Comparison of ENCODE assay signal across 15 cellular contexts in the genomic region with DNA sequence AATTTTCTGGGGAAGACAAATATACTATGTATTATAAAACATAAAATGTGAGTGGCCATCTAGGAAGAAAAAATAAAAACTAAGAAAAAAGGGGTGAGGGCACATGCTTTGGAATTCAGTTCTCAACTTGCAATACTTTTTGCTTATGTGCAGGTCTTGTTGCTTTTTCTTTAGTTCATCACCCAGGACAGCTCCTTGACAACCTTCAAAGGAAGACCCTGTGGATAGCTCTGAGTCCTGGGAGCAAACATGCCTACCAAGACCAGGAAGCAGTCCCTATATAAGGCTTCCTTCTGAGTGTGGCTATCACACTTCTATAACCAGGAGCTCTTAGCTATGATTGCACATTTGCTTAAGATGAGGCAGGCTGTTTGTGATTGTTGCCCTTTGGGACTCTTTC.
DNase-seq lines count a peak whose midpoint lies in the region; ATAC-seq and TF ChIP-seq lines count a peak whose summit lies in the region.
"Had no signal": no experiment of that assay in that cellular context is flagged by ENCODE, and none has a peak within 500 bp of the region (broad histone marks: within the 10 kb centered on the region; RNA-seq: fewer than 3 reads in every experiment).

No MANE protein-coding gene starts in this region.

- H3K36me3 ChIP-seq in SK-N-SH (replicated peaks in 1 of 2; ENCODE audit: control insufficient read depth in 1 of 2, insufficient read depth in 2 of 2, low read length in 1 of 2), result no peaks in the 10 kb centered on the region
- H3K36me3 ChIP-seq in testis (ENCODE audit: low read depth, missing control alignments), result no peaks in the 10 kb centered on the region
- H3K36me3 ChIP-seq: BLaER1 treated with 17β-estradiol and CSF1 and Interleukin-3, amounts not matched to agents 10 nM and 100 nM had no signal

- no peaks in the 10 kb centered on the region for H3K79me2 ChIP-seq in SK-N-SH (ENCODE audit: insufficient read depth)

- POLR2A ChIA-PET in SK-N-SH (lab: Yijun Ruan, JAX), result no interaction called here

- ATAC-seq in SK-N-SH treated with all-trans-retinoic acid at 6 μM for 48 hours, result no peak
- no peak for ATAC-seq in GM18498 (IDR thresholded peaks at IDR 0.05; ENCODE audit: unreplicated experiment)

- H3K9me2 ChIP-seq in SK-N-SH, result no peaks in the 10 kb centered on the region

- no peak overlapping the region for H3K4me3 ChIP-seq in SK-N-SH (ENCODE audit: low read depth in 2 of 2, low read length in 1 of 2)
- no peak overlapping the region for H3K4me3 ChIP-seq in testis
- H3K4me3 ChIP-seq: BLaER1 treated with 17β-estradiol and CSF1 and Interleukin-3, amounts not matched to agents 10 nM and 100 nM had no signal

- H3K9ac ChIP-seq in SK-N-SH, result no peak overlapping the region
- H3K9ac ChIP-seq: BLaER1 treated with 17β-estradiol and CSF1 and Interleukin-3, amounts not matched to agents 10 nM and 100 nM had no signal

- H3K9me3 ChIP-seq in SK-N-SH, result no peaks in the 10 kb centered on the region
- H3K9me3 ChIP-seq in testis, result no peaks in the 10 kb centered on the region
- H3K9me3 ChIP-seq: BLaER1 treated with 17β-estradiol and CSF1 and Interleukin-3, amounts not matched to agents 10 nM and 100 nM had no signal

- CTCF ChIA-PET in SK-N-SH (lab: Yijun Ruan, JAX), result no interaction called here

- DNase-seq in SK-N-SH (no peak), amniotic epithelial cell (ENCODE audit: low read depth) (peak; percentile 12), iPS-NIHi7 (ENCODE audit: extremely low spot score) (peak; percentile 39), testis (no peak), glomerular visceral epithelial cell (ENCODE audit: extremely low spot score) (no peak)
- DNase-seq: 8988T; ACHN; CD4-positive, CD25-positive, alpha-beta regulatory T cell; DMS53; GF-D8; HCEC 1CT had no signal

- H3K4me1 ChIP-seq in SK-N-SH (ENCODE audit: control insufficient read depth in 1 of 2, insufficient read depth in 2 of 2, low read depth in 1 of 2, low read length in 1 of 2), result no peaks in the 10 kb centered on the region
- no peaks in the 10 kb centered on the region for H3K4me1 ChIP-seq in testis
- H3K4me1 ChIP-seq: BLaER1 treated with 17β-estradiol and CSF1 and Interleukin-3, amounts not matched to agents 10 nM and 100 nM had no signal

- TF ChIP-seq RAD21 in SK-N-SH (IDR thresholded peaks at IDR 0.05; ENCODE audit: low read length), result no peak

- no peak for TF ChIP-seq EP300 in SK-N-SH (IDR thresholded peaks at IDR 0.05; ENCODE audit: borderline replicate concordance in 1 of 2, low read depth in 1 of 2, low read length in 1 of 2)

- H3F3A ChIP-seq in SK-N-SH (replicated peaks; ENCODE audit: insufficient read depth), result no peaks in the 10 kb centered on the region

- TF ChIP-seq CTCF in SK-N-SH (IDR thresholded peaks at IDR 0.05), result no peak
- no peak for TF ChIP-seq CTCF in testis (IDR thresholded peaks at IDR 0.05)

- H3K27me3 ChIP-seq in SK-N-SH (ENCODE audit: insufficient read depth) (no peaks in the 10 kb centered on the region), testis (no peaks in the 10 kb centered on the region)
- H3K27me3 ChIP-seq: BLaER1 treated with 17β-estradiol and CSF1 and Interleukin-3, amounts not matched to agents 10 nM and 100 nM had no signal

- intact Hi-C loops in testis (cut with DNase I; ENCODE audit: low total_unique reads), result no loop called here

- no peak overlapping the region for H3K27ac ChIP-seq in SK-N-SH (ENCODE audit: low read depth in 2 of 2, low read length in 1 of 2)
- H3K27ac ChIP-seq in testis, result no peak overlapping the region
- H3K27ac ChIP-seq: BLaER1 treated with 17β-estradiol and CSF1 and Interleukin-3, amounts not matched to agents 10 nM and 100 nM; HL-60 had no signal

- H4K20me1 ChIP-seq in SK-N-SH (ENCODE audit: insufficient read depth), result no peaks in the 10 kb centered on the region
- H4K20me1 ChIP-seq: BLaER1 treated with 17β-estradiol and CSF1 and Interleukin-3, amounts not matched to agents 10 nM and 100 nM had no signal

- no peak overlapping the region for H2AFZ ChIP-seq in SK-N-SH (ENCODE audit: low read depth)

- TF ChIP-seq POLR2A in testis (IDR thresholded peaks at IDR 0.05), result no peak

- H3K4me2 ChIP-seq in SK-N-SH, result no peak overlapping the region
- H3K4me2 ChIP-seq: BLaER1 treated with 17β-estradiol and CSF1 and Interleukin-3, amounts not matched to agents 10 nM and 100 nM had no signal

TF ChIP-seq in SK-N-SH, 30 proteins besides CTCF, POLR2A, EP300 and RAD21:
- TF ChIP-seq, protein P1, sequence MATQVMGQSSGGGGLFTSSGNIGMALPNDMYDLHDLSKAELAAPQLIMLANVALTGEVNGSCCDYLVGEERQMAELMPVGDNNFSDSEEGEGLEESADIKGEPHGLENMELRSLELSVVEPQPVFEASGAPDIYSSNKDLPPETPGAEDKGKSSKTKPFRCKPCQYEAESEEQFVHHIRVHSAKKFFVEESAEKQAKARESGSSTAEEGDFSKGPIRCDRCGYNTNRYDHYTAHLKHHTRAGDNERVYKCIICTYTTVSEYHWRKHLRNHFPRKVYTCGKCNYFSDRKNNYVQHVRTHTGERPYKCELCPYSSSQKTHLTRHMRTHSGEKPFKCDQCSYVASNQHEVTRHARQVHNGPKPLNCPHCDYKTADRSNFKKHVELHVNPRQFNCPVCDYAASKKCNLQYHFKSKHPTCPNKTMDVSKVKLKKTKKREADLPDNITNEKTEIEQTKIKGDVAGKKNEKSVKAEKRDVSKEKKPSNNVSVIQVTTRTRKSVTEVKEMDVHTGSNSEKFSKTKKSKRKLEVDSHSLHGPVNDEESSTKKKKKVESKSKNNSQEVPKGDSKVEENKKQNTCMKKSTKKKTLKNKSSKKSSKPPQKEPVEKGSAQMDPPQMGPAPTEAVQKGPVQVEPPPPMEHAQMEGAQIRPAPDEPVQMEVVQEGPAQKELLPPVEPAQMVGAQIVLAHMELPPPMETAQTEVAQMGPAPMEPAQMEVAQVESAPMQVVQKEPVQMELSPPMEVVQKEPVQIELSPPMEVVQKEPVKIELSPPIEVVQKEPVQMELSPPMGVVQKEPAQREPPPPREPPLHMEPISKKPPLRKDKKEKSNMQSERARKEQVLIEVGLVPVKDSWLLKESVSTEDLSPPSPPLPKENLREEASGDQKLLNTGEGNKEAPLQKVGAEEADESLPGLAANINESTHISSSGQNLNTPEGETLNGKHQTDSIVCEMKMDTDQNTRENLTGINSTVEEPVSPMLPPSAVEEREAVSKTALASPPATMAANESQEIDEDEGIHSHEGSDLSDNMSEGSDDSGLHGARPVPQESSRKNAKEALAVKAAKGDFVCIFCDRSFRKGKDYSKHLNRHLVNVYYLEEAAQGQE (IDR thresholded peaks at IDR 0.05; ENCODE audit: low read depth, low read length), result peak; percentile 79
- TF ChIP-seq SIN3A (IDR thresholded peaks at IDR 0.05; ENCODE audit: borderline replicate concordance, low read depth, low read length), result no peak

TF ChIP-seq in SK-N-SH treated with all-trans-retinoic acid at 6 μM for 48 hours, 23 proteins besides CTCF, POLR2A, EP300 and RAD21 (continues in another document):
- TF ChIP-seq RARB (CRISPR knock-in tag; IDR thresholded peaks at IDR 0.05) (no peak), ZC3H10 (CRISPR knock-in tag; IDR thresholded peaks at IDR 0.05) (no peak), ZNF565 (CRISPR knock-in tag; conservative IDR thresholded peaks at IDR 0.05; ENCODE audit: low read depth) (no peak), TOX (CRISPR knock-in tag; IDR thresholded peaks at IDR 0.05; ENCODE audit: borderline replicate concordance) (no peak), GLIS3 (CRISPR knock-in tag; IDR thresholded peaks at IDR 0.05) (no peak), OSR1 (CRISPR knock-in tag; IDR thresholded peaks at IDR 0.05) (no peak)
- TF ChIP-seq, protein P2, sequence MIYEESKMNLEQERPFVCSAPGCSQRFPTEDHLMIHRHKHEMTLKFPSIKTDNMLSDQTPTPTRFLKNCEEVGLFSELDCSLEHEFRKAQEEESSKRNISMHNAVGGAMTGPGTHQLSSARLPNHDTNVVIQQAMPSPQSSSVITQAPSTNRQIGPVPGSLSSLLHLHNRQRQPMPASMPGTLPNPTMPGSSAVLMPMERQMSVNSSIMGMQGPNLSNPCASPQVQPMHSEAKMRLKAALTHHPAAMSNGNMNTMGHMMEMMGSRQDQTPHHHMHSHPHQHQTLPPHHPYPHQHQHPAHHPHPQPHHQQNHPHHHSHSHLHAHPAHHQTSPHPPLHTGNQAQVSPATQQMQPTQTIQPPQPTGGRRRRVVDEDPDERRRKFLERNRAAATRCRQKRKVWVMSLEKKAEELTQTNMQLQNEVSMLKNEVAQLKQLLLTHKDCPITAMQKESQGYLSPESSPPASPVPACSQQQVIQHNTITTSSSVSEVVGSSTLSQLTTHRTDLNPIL (CRISPR knock-in tag; IDR thresholded peaks at IDR 0.05; ENCODE audit: low read depth), result no peak
- TF ChIP-seq, protein P3, sequence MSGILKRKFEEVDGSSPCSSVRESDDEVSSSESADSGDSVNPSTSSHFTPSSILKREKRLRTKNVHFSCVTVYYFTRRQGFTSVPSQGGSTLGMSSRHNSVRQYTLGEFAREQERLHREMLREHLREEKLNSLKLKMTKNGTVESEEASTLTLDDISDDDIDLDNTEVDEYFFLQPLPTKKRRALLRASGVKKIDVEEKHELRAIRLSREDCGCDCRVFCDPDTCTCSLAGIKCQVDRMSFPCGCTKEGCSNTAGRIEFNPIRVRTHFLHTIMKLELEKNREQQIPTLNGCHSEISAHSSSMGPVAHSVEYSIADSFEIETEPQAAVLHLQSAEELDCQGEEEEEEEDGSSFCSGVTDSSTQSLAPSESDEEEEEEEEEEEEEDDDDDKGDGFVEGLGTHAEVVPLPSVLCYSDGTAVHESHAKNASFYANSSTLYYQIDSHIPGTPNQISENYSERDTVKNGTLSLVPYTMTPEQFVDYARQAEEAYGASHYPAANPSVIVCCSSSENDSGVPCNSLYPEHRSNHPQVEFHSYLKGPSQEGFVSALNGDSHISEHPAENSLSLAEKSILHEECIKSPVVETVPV (CRISPR knock-in tag; IDR thresholded peaks at IDR 0.05), result no peak
- TF ChIP-seq, protein P4, sequence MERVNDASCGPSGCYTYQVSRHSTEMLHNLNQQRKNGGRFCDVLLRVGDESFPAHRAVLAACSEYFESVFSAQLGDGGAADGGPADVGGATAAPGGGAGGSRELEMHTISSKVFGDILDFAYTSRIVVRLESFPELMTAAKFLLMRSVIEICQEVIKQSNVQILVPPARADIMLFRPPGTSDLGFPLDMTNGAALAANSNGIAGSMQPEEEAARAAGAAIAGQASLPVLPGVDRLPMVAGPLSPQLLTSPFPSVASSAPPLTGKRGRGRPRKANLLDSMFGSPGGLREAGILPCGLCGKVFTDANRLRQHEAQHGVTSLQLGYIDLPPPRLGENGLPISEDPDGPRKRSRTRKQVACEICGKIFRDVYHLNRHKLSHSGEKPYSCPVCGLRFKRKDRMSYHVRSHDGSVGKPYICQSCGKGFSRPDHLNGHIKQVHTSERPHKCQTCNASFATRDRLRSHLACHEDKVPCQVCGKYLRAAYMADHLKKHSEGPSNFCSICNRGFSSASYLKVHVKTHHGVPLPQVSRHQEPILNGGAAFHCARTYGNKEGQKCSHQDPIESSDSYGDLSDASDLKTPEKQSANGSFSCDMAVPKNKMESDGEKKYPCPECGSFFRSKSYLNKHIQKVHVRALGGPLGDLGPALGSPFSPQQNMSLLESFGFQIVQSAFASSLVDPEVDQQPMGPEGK (CRISPR knock-in tag; IDR thresholded peaks at IDR 0.05; ENCODE audit: borderline replicate concordance), result no peak

Comparison
In these comparisons a context has a peak if more than half of its experiments do, and no peak if none do; other contexts are left out.
1. DNase-seq: peak in amniotic epithelial cell (single experiment) and iPS-NIHi7 (single experiment); none in SK-N-SH (single experiment), testis (single experiment) and glomerular visceral epithelial cell (single experiment).